ENCODE assay signal across 2 cellular contexts in genomic region chr1:187010571-187011309, GRCh38.
TF ChIP-seq lines count a peak whose summit lies in the region.

No MANE protein-coding gene starts in this region.

TF ChIP-seq in HCT116, 20 proteins besides CTCF, POLR2A, EP300 and RAD21 (continued from another document):
- TF ChIP-seq, protein P1, sequence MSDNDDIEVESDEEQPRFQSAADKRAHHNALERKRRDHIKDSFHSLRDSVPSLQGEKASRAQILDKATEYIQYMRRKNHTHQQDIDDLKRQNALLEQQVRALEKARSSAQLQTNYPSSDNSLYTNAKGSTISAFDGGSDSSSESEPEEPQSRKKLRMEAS (IDR thresholded peaks at IDR 0.05): no peak
- no peak for TF ChIP-seq TCF7L2 (IDR thresholded peaks at IDR 0.05; ENCODE audit: borderline replicate concordance, extremely low read depth, insufficient read depth, insufficient read length)
- no peak for TF ChIP-seq POLR2AphosphoS5 (IDR thresholded peaks at IDR 0.05; ENCODE audit: low read depth, low read length)
- no peak for TF ChIP-seq ZFX (IDR thresholded peaks at IDR 0.05)
- no peak for TF ChIP-seq JUND (IDR thresholded peaks at IDR 0.05)
- no peak for TF ChIP-seq CBX3 (IDR thresholded peaks at IDR 0.05; ENCODE audit: low read depth)
- no peak for TF ChIP-seq CEBPB (IDR thresholded peaks at IDR 0.05; ENCODE audit: low read depth)
- TF ChIP-seq SP1 (IDR thresholded peaks at IDR 0.05; ENCODE audit: low read depth): no peak
- no peak for TF ChIP-seq ZNF274 (IDR thresholded peaks at IDR 0.05; ENCODE audit: low read depth, low read length)
- TF ChIP-seq YY1 (IDR thresholded peaks at IDR 0.05; ENCODE audit: extremely low read depth, insufficient replicate concordance, low read depth, low read length): no peak
- no peak for TF ChIP-seq EGR1 (IDR thresholded peaks at IDR 0.05; ENCODE audit: low read depth)
- TF ChIP-seq ATF3 (IDR thresholded peaks at IDR 0.05): no peak

TF ChIP-seq in endothelial cell of umbilical vein, 7 proteins besides CTCF, POLR2A, EP300 and RAD21 (continued from another document):
- TF ChIP-seq, protein P1 (IDR thresholded peaks at IDR 0.05; ENCODE audit: insufficient read depth, insufficient read length): no peak
- TF ChIP-seq POLR2AphosphoS5 (IDR thresholded peaks at IDR 0.05; ENCODE audit: insufficient read depth, low read depth, low read length): no peak
- TF ChIP-seq GATA2 (IDR thresholded peaks at IDR 0.05; ENCODE audit: insufficient read depth, insufficient read length, low read depth, low read length): peak; percentile 76
- TF ChIP-seq EZH2 (IDR thresholded peaks at IDR 0.05; ENCODE audit: borderline replicate concordance, low read depth, low read length, severe bottlenecking): no peak
- TF ChIP-seq MYC (IDR thresholded peaks at IDR 0.05; ENCODE audit: low read depth, low read length): no peak
- peak; percentile 67 for TF ChIP-seq JUN (IDR thresholded peaks at IDR 0.05; ENCODE audit: borderline replicate concordance, insufficient read depth, insufficient read length, low read depth)
